Comparison of ENCODE assay signal across 8 cellular contexts in the genomic region with DNA sequence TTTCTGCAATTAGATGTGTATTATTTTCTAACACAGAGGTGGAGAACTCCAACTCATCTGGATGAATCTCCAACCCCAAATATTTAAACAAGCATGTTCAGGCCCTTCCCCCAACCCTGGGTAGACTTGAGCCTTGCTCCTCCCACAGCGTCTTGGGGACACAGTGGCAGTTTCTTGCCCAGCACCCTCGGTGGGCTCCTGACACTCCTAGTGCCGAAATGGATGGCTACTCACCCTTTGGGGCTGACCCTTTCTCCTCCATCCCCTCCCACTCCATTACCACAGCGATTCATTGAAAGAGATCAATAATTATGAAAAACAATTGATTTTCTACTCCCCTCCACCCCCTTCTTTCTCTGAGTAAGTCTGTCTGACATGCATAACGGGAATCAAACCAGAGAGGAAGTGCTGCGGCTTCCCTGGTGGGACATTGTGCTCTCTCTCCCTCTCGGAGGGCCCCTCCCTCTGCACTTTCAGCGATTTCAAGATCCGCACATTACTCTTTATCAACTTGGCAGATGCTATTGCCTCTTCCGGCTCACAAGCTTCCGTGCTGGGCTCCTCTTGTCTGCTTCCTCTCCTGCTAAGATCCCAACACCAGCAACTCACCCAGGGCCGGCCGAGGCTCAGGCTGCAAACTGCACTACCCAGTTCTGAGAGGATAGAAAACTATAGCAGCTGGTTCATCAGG.
A peak's percentile ranks its signal among the peaks of the same experiment; 100 is the strongest.
DNase-seq lines count a peak whose midpoint lies in the region; ATAC-seq and TF ChIP-seq lines count a peak whose summit lies in the region.

No MANE protein-coding gene starts in this region.

- no peaks in the 10 kb centered on the region for H3K36me3 Mint-ChIP-seq in CD4-positive, alpha-beta T cell (ENCODE audit: low read depth)
- no peaks in the 10 kb centered on the region for H3K36me3 Mint-ChIP-seq in glutamatergic neuron (ENCODE audit: unreplicated experiment)

- peaks cover 21% of the 10 kb centered on the region for H3K4me1 ChIP-seq in HUES6 (ENCODE audit: control insufficient read depth, insufficient read depth, low read length)

- no peaks in the 10 kb centered on the region for H3K27me3 ChIP-seq in CD4-positive, alpha-beta T cell (ENCODE audit: control insufficient read depth, insufficient read depth, low read length)
- H3K27me3 ChIP-seq in HUES6 (ENCODE audit: control insufficient read depth, insufficient read depth, low read length), result no peaks in the 10 kb centered on the region

- peak; percentile 89 for ATAC-seq in CD4-positive, alpha-beta T cell (ENCODE audit: poor library complexity)

- in situ Hi-C loops in GM13976 (cut with MboI; ENCODE audit: low sequenced_read_pairs, unreplicated experiment), result no loop called here

- H3K9me3 Mint-ChIP-seq in CD4-positive, alpha-beta T cell, result no peaks in the 10 kb centered on the region
- H3K9me3 Mint-ChIP-seq in glutamatergic neuron (ENCODE audit: unreplicated experiment), result no peaks in the 10 kb centered on the region

- H3K4me3 ChIP-seq in HUES6 (ENCODE audit: low read depth, low read length), result peak overlapping the region; percentile 57

- H3K4me3 Mint-ChIP-seq in CD4-positive, alpha-beta T cell, result peak overlapping the region; percentile 85
- H3K4me3 Mint-ChIP-seq in glutamatergic neuron (ENCODE audit: unreplicated experiment), result peak overlapping the region; percentile 44

- no peak for TF ChIP-seq CTCF in CD4-positive, alpha-beta T cell (IDR thresholded peaks at IDR 0.05)
- no peak for TF ChIP-seq CTCF in glutamatergic neuron (IDR thresholded peaks at IDR 0.05; ENCODE audit: partially characterized antibody, unreplicated experiment)
- TF ChIP-seq CTCF in GM13976 (IDR thresholded peaks at IDR 0.05; ENCODE audit: borderline replicate concordance, control extremely low read depth, extremely low read depth, insufficient read depth, missing control alignments), result no peak

- H3K4me1 Mint-ChIP-seq in CD4-positive, alpha-beta T cell (ENCODE audit: low read depth), result peaks cover 43% of the 10 kb centered on the region
- H3K4me1 Mint-ChIP-seq in glutamatergic neuron (ENCODE audit: low read depth, unreplicated experiment), result peaks cover 9% of the 10 kb centered on the region

- no peaks in the 10 kb centered on the region for H3K27me3 Mint-ChIP-seq in CD4-positive, alpha-beta T cell
- peaks cover 4% of the 10 kb centered on the region for H3K27me3 Mint-ChIP-seq in glutamatergic neuron (ENCODE audit: unreplicated experiment)

- DNase-seq in CD4-positive, alpha-beta T cell, result peak; percentile 2 to 58 (median 34)
- DNase-seq in activated T-cell treated with anti-CD3 and anti-CD28 coated beads for 24 hours (ENCODE audit: low read depth) (peak; percentile 16), glutamatergic neuron (no peak), retina (peak; percentile 60), D341Med (ENCODE audit: low spot score) (no peak), NCI-H524 treated with DMSO at 0.1 percent for 48 hours (lab: John Stamatoyannopoulos, UW) (no peak), GM13976 (ENCODE audit: low spot score) (no peak)

- no peak overlapping the region for H3K27ac ChIP-seq in CD4-positive, alpha-beta T cell (ENCODE audit: low read depth, low read length)
- H3K27ac ChIP-seq in HUES6 (ENCODE audit: low read depth, low read length), result no peak overlapping the region

- intact Hi-C loops in CD4-positive, alpha-beta T cell (cut with DNase I, micrococcal nuclease), result loop anchor here (5.0 to 10.0 kb wide), 3 partner anchors 117 to 430 kb away; partner anchors contain the start of gene CHCHD3 (in 1 of the 2)

- POLR2A ChIA-PET in CD4-positive, alpha-beta T cell (lab: Charles Lee), result interaction anchor here (1.0 to 1.2 kb wide), 2 partner anchors 11 to 427 kb away, joined by 3 to 6 read pairs; partner anchors contain the start of gene CHCHD3

- CTCF ChIA-PET in CD4-positive, alpha-beta T cell (lab: Charles Lee), result no interaction called here

- H3K9ac ChIP-seq in HUES6 (ENCODE audit: low read length), result no peak overlapping the region

- H3K27ac Mint-ChIP-seq in CD4-positive, alpha-beta T cell, result peak overlapping the region; percentile 53
- no peak overlapping the region for H3K27ac Mint-ChIP-seq in glutamatergic neuron (ENCODE audit: unreplicated experiment)

- no peaks in the 10 kb centered on the region for H3K9me3 ChIP-seq in CD4-positive, alpha-beta T cell (ENCODE audit: control insufficient read depth, low read length)
- H3K9me3 ChIP-seq in HUES6 (ENCODE audit: control insufficient read depth, insufficient read depth, low read depth, low read length), result no peaks in the 10 kb centered on the region

- H3K36me3 ChIP-seq in HUES6 (ENCODE audit: control insufficient read depth, insufficient read depth, low read length), result no peaks in the 10 kb centered on the region

Comparison
In these comparisons a context has a peak if more than half of its experiments do, and no peak if none do; other contexts are left out.
1. DNase-seq: peak in CD4-positive, alpha-beta T cell (10 of 10), activated T-cell treated with anti-CD3 and anti-CD28 coated beads for 24 hours (single experiment) and retina (single experiment); none in glutamatergic neuron (single experiment), D341Med (single experiment), NCI-H524 treated with DMSO at 0.1 percent for 48 hours (single experiment) and GM13976 (single experiment).